Comparison of ENCODE assay signal across 10 cellular contexts in genomic region chr1:72281144-72281543, GRCh38. TPM values are rescaled to one million over a fixed set of nuclear protein-coding genes. Genes with fewer than 3 reads are reported as not detected.
DNase-seq lines count a peak whose midpoint lies in the region; ATAC-seq, FAIRE-seq and TF ChIP-seq lines count a peak whose summit lies in the region.
"Had no signal": no experiment of that assay in that cellular context is flagged by ENCODE, and none has a peak within 500 bp of the region (broad histone marks: within the 10 kb centered on the region; RNA-seq: fewer than 3 reads in every experiment).

No MANE protein-coding gene starts in this region.

- in situ Hi-C loops in brain microvascular endothelial cell (cut with HindIII; ENCODE audit: low pct_ligation_motif_present, low sequenced_read_pairs) = no loop called here
- in situ Hi-C loops in HepG2 (cut with HindIII; ENCODE audit: extremely low pct_ligation_motif_present, low pct_unique_long_range_greater_than_20kb) = no loop called here

- TF ChIP-seq POLR2A in HepG2 (IDR thresholded peaks at IDR 0.05; ENCODE audit: insufficient read depth in 1 of 2, low read depth in 2 of 2, low read length in 2 of 2) = no peak

- H4K20me1 ChIP-seq in HepG2 (ENCODE audit: insufficient read depth, low read length) = no peaks in the 10 kb centered on the region

- no peak overlapping the region for H3K4me2 ChIP-seq in HepG2 (ENCODE audit: low read depth, low read length)

- H3K9ac ChIP-seq in muscle layer of colon (ENCODE audit: low read length) (peak overlapping the region; percentile 56), HepG2 (ENCODE audit: insufficient read depth, low read depth, low read length) (no peak overlapping the region)

- TF ChIP-seq EP300 in HepG2 (IDR thresholded peaks at IDR 0.05; ENCODE audit: low read depth in 2 of 2, low read length in 2 of 2) (no peak), HepG2 (CRISPR knock-in tag; IDR thresholded peaks at IDR 0.05; ENCODE audit: borderline replicate concordance) (no peak)

- H3K36me3 ChIP-seq in brain microvascular endothelial cell (replicated peaks) (no peaks in the 10 kb centered on the region), muscle layer of colon (ENCODE audit: insufficient read depth, low read length) (no peaks in the 10 kb centered on the region), HepG2 (replicated peaks in 1 of 2; ENCODE audit: control insufficient read depth in 1 of 2, insufficient read depth in 2 of 2, low read length in 2 of 2) (no peaks in the 10 kb centered on the region)

- intact Hi-C loops in HepG2 (cut with micrococcal nuclease; ENCODE audit: unreplicated experiment) = loop anchor here (5.0 kb wide), 1 partner anchor 201 kb away; no protein-coding TSS in a partner anchor

- no peak for TF ChIP-seq CTCF in AG04449 (IDR thresholded peaks at IDR 0.05; ENCODE audit: insufficient read depth, low read length, missing control alignments)
- no peak for TF ChIP-seq CTCF in HFF-Myc (IDR thresholded peaks at IDR 0.05; ENCODE audit: low read depth, low read length, missing control alignments)
- TF ChIP-seq CTCF in brain microvascular endothelial cell (IDR thresholded peaks at IDR 0.05; ENCODE audit: low read depth, low read length, missing control alignments) = no peak
- TF ChIP-seq CTCF in HepG2 (CRISPR knock-in tag; IDR thresholded peaks at IDR 0.05) = no peak

- H3K79me2 ChIP-seq in HepG2 (ENCODE audit: insufficient read depth, low read length) = no peaks in the 10 kb centered on the region

- H2AFZ ChIP-seq in HepG2 (ENCODE audit: low read length) = no peak overlapping the region

- POLR2A ChIA-PET in AG04449 (lab: Yijun Ruan, JAX) (no interaction called here), HepG2 (lab: Yijun Ruan, JAX) (no interaction called here)

- no peak overlapping the region for H3K27ac ChIP-seq in brain microvascular endothelial cell
- peak overlapping the region; percentile 74 for H3K27ac ChIP-seq in muscle layer of colon (ENCODE audit: low read depth, low read length)
- no peak overlapping the region for H3K27ac ChIP-seq in HepG2 (ENCODE audit: extremely low read length, insufficient read depth, low read length)

- no TSS peak for BruUV-seq in HepG2 (replicated peaks; lab: Mats Ljungman, UMichigan)

- ATAC-seq in HepG2 (no peak), HG02981 (IDR thresholded peaks at IDR 0.05; ENCODE audit: unreplicated experiment) (no peak)
- ATAC-seq: activated CD8-positive, alpha-beta T cell treated with anti-CD3 and anti-CD28 coated beads, Interleukin-2, amount 10 ng/mL, durations not matched to agents 7 days and 5 days had no signal

- peak overlapping the region; percentile 84 for H3K4me3 ChIP-seq in AG04449 (ENCODE audit: low read depth, low read length)
- H3K4me3 ChIP-seq in HFF-Myc (replicated peaks; ENCODE audit: low read depth, low read length) = peak overlapping the region; percentile 50
- peak overlapping the region; percentile 38 for H3K4me3 ChIP-seq in brain microvascular endothelial cell (ENCODE audit: low read depth, low read length)
- peak overlapping the region in 1 of 2 donors; percentile 95 for H3K4me3 ChIP-seq in muscle layer of colon (ENCODE audit: low read depth in 1 of 2, low read length in 2 of 2)
- H3K4me3 ChIP-seq in HepG2 (replicated peaks in 1 of 3; ENCODE audit: insufficient read depth in 1 of 3, low read depth in 2 of 3, low read length in 3 of 3) = no peak overlapping the region

- H3K9me3 ChIP-seq in muscle layer of colon (ENCODE audit: low read length) (no peaks in the 10 kb centered on the region), HepG2 (ENCODE audit: low read length) (no peaks in the 10 kb centered on the region)

- CTCF ChIA-PET in AG04449 (lab: Yijun Ruan, JAX) (interaction anchor here (1.3 kb wide), 1 partner anchor 97 kb away, joined by 3 read pairs; no protein-coding TSS in a partner anchor), HepG2 (lab: Yijun Ruan, JAX; ENCODE audit: low intra/inter-chr PET ratio, low total read pairs) (no interaction called here)

- WGBS in HepG2 (ENCODE audit: low lambda C conversion rate) = 0% methylated on average over 2 of the region's 2 CpGs

- H3K27me3 ChIP-seq in brain microvascular endothelial cell (replicated peaks) (no peaks in the 10 kb centered on the region), muscle layer of colon (ENCODE audit: control insufficient read depth in 1 of 2, insufficient read depth in 2 of 2, low read length in 2 of 2) (no peaks in the 10 kb centered on the region), HepG2 (ENCODE audit: control insufficient read depth in 1 of 2, insufficient read depth in 2 of 2, low read length in 2 of 2) (peaks cover 0 to 35% of the 10 kb centered on the region in 2 experiments; a peak in 4 of 5 replicates)

- no peak for FAIRE-seq in HepG2 (lab: Jason Lieb, UNC)

- no peak for TF ChIP-seq RAD21 in HepG2 (CRISPR knock-in tag; IDR thresholded peaks at IDR 0.05)

- peaks cover 19% of the 10 kb centered on the region for H3K4me1 ChIP-seq in muscle layer of colon (ENCODE audit: insufficient read depth, low read length)
- H3K4me1 ChIP-seq in HepG2 (ENCODE audit: insufficient read depth, low read length) = peaks cover 24% of the 10 kb centered on the region

- DNase-seq in AG04449 (ENCODE audit: low read depth, low spot score) (no peak), HFF-Myc (ENCODE audit: extremely low read depth, low read depth) (no peak), brain microvascular endothelial cell (no peak), HepG2 (ENCODE audit: low spot score) (no peak), mesenteric fat pad (ENCODE audit: low spot score) (no peak), 8988T (no peak)
- DNase-seq: stimulated activated CD4-positive, alpha-beta T cell treated with anti-CD3 and anti-CD28 coated beads, Interleukin-15, amount 100 ng/mL, for 24 hours had no signal

TF ChIP-seq in HepG2, 621 proteins besides CTCF, POLR2A, EP300 and RAD21 (continues in another document):
- TF ChIP-seq BRCA1 (CRISPR knock-in tag; IDR thresholded peaks at IDR 0.05) = no peak
- no peak for TF ChIP-seq ZMAT5 (CRISPR knock-in tag; IDR thresholded peaks at IDR 0.05; ENCODE audit: borderline replicate concordance, low read depth)
- no peak for TF ChIP-seq BORCS8-MEF2B (CRISPR knock-in tag; IDR thresholded peaks at IDR 0.05)
- no peak for TF ChIP-seq ZNF44 (CRISPR knock-in tag; IDR thresholded peaks at IDR 0.05)
- TF ChIP-seq ZFP82 (CRISPR knock-in tag; IDR thresholded peaks at IDR 0.05; ENCODE audit: borderline replicate concordance) = no peak
- TF ChIP-seq, protein P1, sequence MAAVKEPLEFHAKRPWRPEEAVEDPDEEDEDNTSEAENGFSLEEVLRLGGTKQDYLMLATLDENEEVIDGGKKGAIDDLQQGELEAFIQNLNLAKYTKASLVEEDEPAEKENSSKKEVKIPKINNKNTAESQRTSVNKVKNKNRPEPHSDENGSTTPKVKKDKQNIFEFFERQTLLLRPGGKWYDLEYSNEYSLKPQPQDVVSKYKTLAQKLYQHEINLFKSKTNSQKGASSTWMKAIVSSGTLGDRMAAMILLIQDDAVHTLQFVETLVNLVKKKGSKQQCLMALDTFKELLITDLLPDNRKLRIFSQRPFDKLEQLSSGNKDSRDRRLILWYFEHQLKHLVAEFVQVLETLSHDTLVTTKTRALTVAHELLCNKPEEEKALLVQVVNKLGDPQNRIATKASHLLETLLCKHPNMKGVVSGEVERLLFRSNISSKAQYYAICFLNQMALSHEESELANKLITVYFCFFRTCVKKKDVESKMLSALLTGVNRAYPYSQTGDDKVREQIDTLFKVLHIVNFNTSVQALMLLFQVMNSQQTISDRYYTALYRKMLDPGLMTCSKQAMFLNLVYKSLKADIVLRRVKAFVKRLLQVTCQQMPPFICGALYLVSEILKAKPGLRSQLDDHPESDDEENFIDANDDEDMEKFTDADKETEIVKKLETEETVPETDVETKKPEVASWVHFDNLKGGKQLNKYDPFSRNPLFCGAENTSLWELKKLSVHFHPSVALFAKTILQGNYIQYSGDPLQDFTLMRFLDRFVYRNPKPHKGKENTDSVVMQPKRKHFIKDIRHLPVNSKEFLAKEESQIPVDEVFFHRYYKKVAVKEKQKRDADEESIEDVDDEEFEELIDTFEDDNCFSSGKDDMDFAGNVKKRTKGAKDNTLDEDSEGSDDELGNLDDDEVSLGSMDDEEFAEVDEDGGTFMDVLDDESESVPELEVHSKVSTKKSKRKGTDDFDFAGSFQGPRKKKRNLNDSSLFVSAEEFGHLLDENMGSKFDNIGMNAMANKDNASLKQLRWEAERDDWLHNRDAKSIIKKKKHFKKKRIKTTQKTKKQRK (IDR thresholded peaks at IDR 0.05; ENCODE audit: low read length) = no peak
- no peak for TF ChIP-seq SIX1 (CRISPR knock-in tag; IDR thresholded peaks at IDR 0.05; ENCODE audit: borderline replicate concordance)
- TF ChIP-seq TMF1 (CRISPR knock-in tag; IDR thresholded peaks at IDR 0.05; ENCODE audit: low read depth) = no peak
- TF ChIP-seq ZBTB3 (CRISPR knock-in tag; IDR thresholded peaks at IDR 0.05; ENCODE audit: borderline replicate concordance, low read depth) = no peak

RNA-seq across cellular contexts. Expression of gene NEGR1, which starts 1.2 kb away (rescaled TPM):
- total RNA-seq in HepG2 (2016; rRNA removed; fragmentation: Illumina TruSeq; extraction: Trizol) (not detected in 2 replicates), mesenteric fat pad (34.7 TPM)
- not detected in 2 replicates for total RNA-seq in HepG2 (2016; cell fraction: cytosol; rRNA removed; fragmentation: Illumina TruSeq; extraction: Trizol; ENCODE audit: low read depth)
- total RNA-seq in HepG2 (2016; cell fraction: insoluble cytoplasmic fraction; rRNA removed; fragmentation: Illumina TruSeq; extraction: Trizol) = 0.03 TPM in 1 of 2 replicates, not detected in the other
- total RNA-seq in HepG2 (2016; cell fraction: membrane; rRNA removed; fragmentation: Illumina TruSeq; extraction: Trizol) = not detected in 2 replicates
- total RNA-seq in HepG2 (2016; cell fraction: nucleus; rRNA removed; fragmentation: Illumina TruSeq; extraction: Trizol) = not detected in 2 replicates
- polyA plus RNA-seq in HepG2 (2011; rRNA removed) = not detected in 2 replicates
- not detected in 2 replicates for polyA plus RNA-seq in HepG2 (2011; cell fraction: cytosol; rRNA removed)
- polyA plus RNA-seq in HepG2 (2011; cell fraction: nucleus; rRNA removed) = not detected in 2 replicates
- polyA plus RNA-seq in HepG2 (2012) = 0.01 TPM in 1 of 2 replicates, not detected in the other
- not detected in 2 replicates for polyA plus RNA-seq in HepG2 (2016; cell fraction: cytosol; fragmentation: Illumina TruSeq; extraction: Trizol; ENCODE audit: low read depth)
- polyA plus RNA-seq in HepG2 (2016; cell fraction: insoluble cytoplasmic fraction; fragmentation: Illumina TruSeq; extraction: Trizol; ENCODE audit: low read depth) = not detected in 2 replicates
- not detected in 2 replicates for polyA plus RNA-seq in HepG2 (2016; cell fraction: membrane; fragmentation: Illumina TruSeq; extraction: Trizol; ENCODE audit: low read depth)
- polyA plus RNA-seq in HepG2 (2016; cell fraction: nucleus; fragmentation: Illumina TruSeq; extraction: Trizol; ENCODE audit: insufficient read depth, low read depth) = not detected in 2 replicates
- polyA minus RNA-seq in HepG2 (2011; rRNA and poly(A)+ RNA removed; ENCODE audit: low replicate concordance) = 0.68 and 3.3 TPM in 2 replicates
- not detected in 2 replicates for polyA minus RNA-seq in HepG2 (2011; cell fraction: cytosol; rRNA and poly(A)+ RNA removed)
- polyA minus RNA-seq in HepG2 (2011; cell fraction: nucleus; rRNA and poly(A)+ RNA removed) = not detected in 2 replicates
- total RNA-seq: activated CD8-positive, alpha-beta T cell treated with anti-CD3 and anti-CD28 coated beads, Interleukin-2, amount 10 ng/mL, durations not matched to agents 7 days and 5 days had no signal

Comparison
In these comparisons a context has a peak if more than half of its experiments do, and no peak if none do; other contexts are left out.
1. H3K4me3 ChIP-seq: peak in AG04449 (single experiment), HFF-Myc (single experiment) and brain microvascular endothelial cell (single experiment); none in HepG2 (0 of 3).
2. RNA of gene NEGR1, which starts 1.2 kb away (total RNA-seq): 34.7 TPM in mesenteric fat pad (single experiment); 0.03 TPM in HepG2; every median in the first group is over 10 times any median in the second.